In the genomic region with DNA sequence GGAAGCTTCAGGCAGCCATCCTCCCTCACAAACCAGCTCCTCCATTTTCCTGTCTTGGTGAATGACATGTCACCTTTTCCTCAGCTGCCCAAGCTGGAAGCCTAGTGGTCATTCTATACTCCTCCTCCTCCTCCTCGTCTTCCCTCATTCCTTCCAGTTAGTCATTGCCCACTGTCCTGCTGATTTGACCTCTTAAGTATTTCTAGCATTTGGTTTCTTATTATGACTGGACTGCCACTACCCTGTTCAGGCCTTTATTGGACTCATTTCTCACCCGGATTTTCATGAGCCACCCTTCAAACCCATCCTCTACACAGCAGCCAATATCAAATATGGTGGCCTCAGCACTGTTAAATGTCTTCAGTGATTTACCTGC, we compare ENCODE assay signal across 11 cellular contexts. TPM values are rescaled to one million over a fixed set of nuclear protein-coding genes. Genes with fewer than 3 reads are reported as not detected.
DNase-seq lines count a peak whose midpoint lies in the region; ATAC-seq and TF ChIP-seq lines count a peak whose summit lies in the region.
"Had no signal": no experiment of that assay in that cellular context is flagged by ENCODE, and none has a peak within 500 bp of the region (broad histone marks: within the 10 kb centered on the region; RNA-seq: fewer than 3 reads in every experiment).

No MANE protein-coding gene starts in this region.

- no peaks in the 10 kb centered on the region for H4K20me1 ChIP-seq in OCI-LY1 (ENCODE audit: insufficient read depth, low read length)
- no peaks in the 10 kb centered on the region for H4K20me1 ChIP-seq in fibroblast of lung (ENCODE audit: control insufficient read depth, extremely low read depth, insufficient read depth, low read length)

- peaks cover 18% of the 10 kb centered on the region for H3K9me3 ChIP-seq in OCI-LY1 (ENCODE audit: low read length)
- H3K9me3 ChIP-seq in fibroblast of lung (ENCODE audit: control insufficient read depth, insufficient read depth, low read depth, low read length): no peaks in the 10 kb centered on the region
- H3K9me3 ChIP-seq: colonic mucosa had no signal

- H3K9me2 ChIP-seq in OCI-LY1 (ENCODE audit: low read depth, low read length): no peaks in the 10 kb centered on the region

- H3K4me2 ChIP-seq in OCI-LY1 (ENCODE audit: low read length) (peak overlapping the region; percentile 16; the same call in 1 of the 2 replicates), fibroblast of lung (ENCODE audit: extremely low read depth, insufficient read depth, low read length) (no peak overlapping the region)

- H3K36me3 ChIP-seq in OCI-LY1 (ENCODE audit: insufficient read depth, low read length) (peaks cover 9% of the 10 kb centered on the region; the same call in 1 of the 2 replicates), fibroblast of lung (ENCODE audit: control insufficient read depth, insufficient read depth, low read length) (no peaks in the 10 kb centered on the region)
- H3K36me3 ChIP-seq: colonic mucosa had no signal

- peak overlapping the region; percentile 82 for H3K27ac ChIP-seq in OCI-LY1 (ENCODE audit: low read depth, low read length, poor library complexity, severe bottlenecking)
- H3K27ac ChIP-seq in fibroblast of lung (ENCODE audit: insufficient read depth, low read length): peak overlapping the region; percentile 47

- DNase-seq in AG08395 (ENCODE audit: low spot score) (peak; percentile 60), fibroblast of lung (ENCODE audit: low read depth in 2 of 2) (peak in 1 of 2 donors; percentile 86), medulla oblongata (ENCODE audit: extremely low spot score) (no peak), NCI-H510A (lab: John Stamatoyannopoulos, UW) (no peak)
- DNase-seq: Caco-2, colonic mucosa, kidney had no signal

- ATAC-seq in GM18873 (IDR thresholded peaks at IDR 0.05; ENCODE audit: low FRiP score, unreplicated experiment): peak; percentile 37
- no peak for ATAC-seq in HG03521 (IDR thresholded peaks at IDR 0.05; ENCODE audit: unreplicated experiment)
- ATAC-seq in HG03139 (IDR thresholded peaks at IDR 0.05; ENCODE audit: unreplicated experiment): no peak

- H3K9ac ChIP-seq in OCI-LY1 (ENCODE audit: low read length): no peak overlapping the region
- no peak overlapping the region for H3K9ac ChIP-seq in fibroblast of lung (ENCODE audit: insufficient read depth, low read length)

- TF ChIP-seq CTCF in OCI-LY1 (IDR thresholded peaks at IDR 0.05; ENCODE audit: low read length): no peak
- TF ChIP-seq CTCF in fibroblast of lung (conservative IDR thresholded peaks at IDR 0.05 in 1 of 2, IDR thresholded peaks at IDR 0.05 in 1 of 2; ENCODE audit: low read depth in 1 of 2, low read length in 2 of 2): no peak

- H3K79me2 ChIP-seq in OCI-LY1 (ENCODE audit: insufficient read depth, low read length) (0 out of 2 replicates have a peak, but pooled peaks cover 9% of the 10 kb centered on the region), fibroblast of lung (ENCODE audit: control insufficient read depth, insufficient read depth, low read length) (peaks cover 24% of the 10 kb centered on the region)

- H3K4me3 ChIP-seq in OCI-LY1 (ENCODE audit: low read depth, low read length, poor library complexity, severe bottlenecking) (no peak overlapping the region), fibroblast of lung (replicated peaks in 1 of 4; ENCODE audit: control extremely low read depth in 1 of 4, insufficient read depth in 1 of 4, low read depth in 3 of 4, low read length in 4 of 4) (no peak overlapping the region)
- H3K4me3 ChIP-seq: colonic mucosa had no signal

- H3K27me3 ChIP-seq in OCI-LY1 (ENCODE audit: insufficient read depth, low read length): no peaks in the 10 kb centered on the region
- no peaks in the 10 kb centered on the region for H3K27me3 ChIP-seq in fibroblast of lung (ENCODE audit: control insufficient read depth, insufficient read depth, low read length)
- H3K27me3 ChIP-seq: colonic mucosa had no signal

- no peak overlapping the region for H2AFZ ChIP-seq in OCI-LY1 (ENCODE audit: low read length)
- H2AFZ ChIP-seq in fibroblast of lung (ENCODE audit: low read length): no peak overlapping the region

- H3K4me1 ChIP-seq in OCI-LY1 (ENCODE audit: insufficient read depth, low read length, severe bottlenecking): peaks cover 40% of the 10 kb centered on the region
- peaks cover 15% of the 10 kb centered on the region for H3K4me1 ChIP-seq in fibroblast of lung (ENCODE audit: control insufficient read depth, extremely low read depth, insufficient read depth, low read length)
- H3K4me1 ChIP-seq: colonic mucosa had no signal

- no peaks in the 10 kb centered on the region for H3F3A ChIP-seq in OCI-LY1 (ENCODE audit: insufficient read depth, low read length)

RNA-seq across cellular contexts. Expression of a gene that starts 21.9 kb away (rescaled TPM):
- total RNA-seq in fibroblast of lung: 75.0 and 301 TPM in 2 replicates
- polyA plus RNA-seq in fibroblast of lung: 102 and 270 TPM in 2 replicates
- polyA plus RNA-seq in fibroblast of lung (2012): 70.3 and 192 TPM in 2 replicates
- polyA minus RNA-seq in fibroblast of lung (ENCODE audit: low replicate concordance): 167 and 577 TPM in 2 replicates
